Comparison of ENCODE assay signal across 1 cellular context in the genomic region with DNA sequence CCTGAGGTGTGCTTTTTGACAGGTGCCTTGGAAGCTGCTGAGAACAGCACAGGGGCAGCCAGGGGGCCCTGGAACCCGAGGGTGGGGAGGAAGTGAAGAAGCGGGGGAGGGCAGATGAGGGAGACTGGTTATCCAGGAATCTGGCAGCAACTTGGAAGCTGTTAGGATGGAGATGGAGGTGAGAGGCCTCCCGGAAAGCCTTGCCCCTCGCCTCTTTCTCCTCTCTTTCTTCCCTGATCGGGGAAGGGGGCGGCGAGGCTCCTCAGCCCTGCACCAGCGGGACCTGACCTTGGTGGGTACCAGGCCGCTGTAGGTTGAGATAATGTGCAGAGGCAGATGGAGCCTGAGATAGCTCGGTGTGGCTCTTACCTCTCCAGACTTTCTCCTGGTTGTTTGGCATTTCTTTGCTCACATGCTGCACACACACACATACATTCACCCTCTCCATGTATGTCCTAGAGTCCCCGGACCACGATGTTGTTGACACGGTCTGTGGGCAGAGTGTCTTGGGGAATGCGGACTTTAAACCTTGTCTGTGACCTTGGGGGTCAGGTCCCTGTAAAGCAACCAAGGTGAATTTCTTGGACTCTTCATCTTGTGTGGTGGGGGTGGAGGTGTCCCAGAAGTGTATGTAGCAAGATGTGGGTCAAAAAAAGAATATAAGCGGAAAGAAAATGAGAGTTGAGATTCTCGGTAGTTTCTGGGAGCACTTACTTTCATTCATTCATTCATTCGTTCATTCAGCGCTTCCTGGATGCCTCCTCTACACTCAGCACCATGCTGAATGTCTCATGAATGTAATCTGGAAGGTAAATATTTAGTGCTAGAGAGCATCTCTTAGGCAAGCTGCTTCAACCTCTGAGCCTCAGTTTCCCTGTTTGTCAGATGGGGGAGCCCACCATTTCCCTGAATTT.
TF ChIP-seq lines count a peak whose summit lies in the region.

No MANE protein-coding gene starts in this region.

TF ChIP-seq in GM23338, 12 proteins besides CTCF, POLR2A, EP300 and RAD21 (continued from another document):
- TF ChIP-seq, protein P1, sequence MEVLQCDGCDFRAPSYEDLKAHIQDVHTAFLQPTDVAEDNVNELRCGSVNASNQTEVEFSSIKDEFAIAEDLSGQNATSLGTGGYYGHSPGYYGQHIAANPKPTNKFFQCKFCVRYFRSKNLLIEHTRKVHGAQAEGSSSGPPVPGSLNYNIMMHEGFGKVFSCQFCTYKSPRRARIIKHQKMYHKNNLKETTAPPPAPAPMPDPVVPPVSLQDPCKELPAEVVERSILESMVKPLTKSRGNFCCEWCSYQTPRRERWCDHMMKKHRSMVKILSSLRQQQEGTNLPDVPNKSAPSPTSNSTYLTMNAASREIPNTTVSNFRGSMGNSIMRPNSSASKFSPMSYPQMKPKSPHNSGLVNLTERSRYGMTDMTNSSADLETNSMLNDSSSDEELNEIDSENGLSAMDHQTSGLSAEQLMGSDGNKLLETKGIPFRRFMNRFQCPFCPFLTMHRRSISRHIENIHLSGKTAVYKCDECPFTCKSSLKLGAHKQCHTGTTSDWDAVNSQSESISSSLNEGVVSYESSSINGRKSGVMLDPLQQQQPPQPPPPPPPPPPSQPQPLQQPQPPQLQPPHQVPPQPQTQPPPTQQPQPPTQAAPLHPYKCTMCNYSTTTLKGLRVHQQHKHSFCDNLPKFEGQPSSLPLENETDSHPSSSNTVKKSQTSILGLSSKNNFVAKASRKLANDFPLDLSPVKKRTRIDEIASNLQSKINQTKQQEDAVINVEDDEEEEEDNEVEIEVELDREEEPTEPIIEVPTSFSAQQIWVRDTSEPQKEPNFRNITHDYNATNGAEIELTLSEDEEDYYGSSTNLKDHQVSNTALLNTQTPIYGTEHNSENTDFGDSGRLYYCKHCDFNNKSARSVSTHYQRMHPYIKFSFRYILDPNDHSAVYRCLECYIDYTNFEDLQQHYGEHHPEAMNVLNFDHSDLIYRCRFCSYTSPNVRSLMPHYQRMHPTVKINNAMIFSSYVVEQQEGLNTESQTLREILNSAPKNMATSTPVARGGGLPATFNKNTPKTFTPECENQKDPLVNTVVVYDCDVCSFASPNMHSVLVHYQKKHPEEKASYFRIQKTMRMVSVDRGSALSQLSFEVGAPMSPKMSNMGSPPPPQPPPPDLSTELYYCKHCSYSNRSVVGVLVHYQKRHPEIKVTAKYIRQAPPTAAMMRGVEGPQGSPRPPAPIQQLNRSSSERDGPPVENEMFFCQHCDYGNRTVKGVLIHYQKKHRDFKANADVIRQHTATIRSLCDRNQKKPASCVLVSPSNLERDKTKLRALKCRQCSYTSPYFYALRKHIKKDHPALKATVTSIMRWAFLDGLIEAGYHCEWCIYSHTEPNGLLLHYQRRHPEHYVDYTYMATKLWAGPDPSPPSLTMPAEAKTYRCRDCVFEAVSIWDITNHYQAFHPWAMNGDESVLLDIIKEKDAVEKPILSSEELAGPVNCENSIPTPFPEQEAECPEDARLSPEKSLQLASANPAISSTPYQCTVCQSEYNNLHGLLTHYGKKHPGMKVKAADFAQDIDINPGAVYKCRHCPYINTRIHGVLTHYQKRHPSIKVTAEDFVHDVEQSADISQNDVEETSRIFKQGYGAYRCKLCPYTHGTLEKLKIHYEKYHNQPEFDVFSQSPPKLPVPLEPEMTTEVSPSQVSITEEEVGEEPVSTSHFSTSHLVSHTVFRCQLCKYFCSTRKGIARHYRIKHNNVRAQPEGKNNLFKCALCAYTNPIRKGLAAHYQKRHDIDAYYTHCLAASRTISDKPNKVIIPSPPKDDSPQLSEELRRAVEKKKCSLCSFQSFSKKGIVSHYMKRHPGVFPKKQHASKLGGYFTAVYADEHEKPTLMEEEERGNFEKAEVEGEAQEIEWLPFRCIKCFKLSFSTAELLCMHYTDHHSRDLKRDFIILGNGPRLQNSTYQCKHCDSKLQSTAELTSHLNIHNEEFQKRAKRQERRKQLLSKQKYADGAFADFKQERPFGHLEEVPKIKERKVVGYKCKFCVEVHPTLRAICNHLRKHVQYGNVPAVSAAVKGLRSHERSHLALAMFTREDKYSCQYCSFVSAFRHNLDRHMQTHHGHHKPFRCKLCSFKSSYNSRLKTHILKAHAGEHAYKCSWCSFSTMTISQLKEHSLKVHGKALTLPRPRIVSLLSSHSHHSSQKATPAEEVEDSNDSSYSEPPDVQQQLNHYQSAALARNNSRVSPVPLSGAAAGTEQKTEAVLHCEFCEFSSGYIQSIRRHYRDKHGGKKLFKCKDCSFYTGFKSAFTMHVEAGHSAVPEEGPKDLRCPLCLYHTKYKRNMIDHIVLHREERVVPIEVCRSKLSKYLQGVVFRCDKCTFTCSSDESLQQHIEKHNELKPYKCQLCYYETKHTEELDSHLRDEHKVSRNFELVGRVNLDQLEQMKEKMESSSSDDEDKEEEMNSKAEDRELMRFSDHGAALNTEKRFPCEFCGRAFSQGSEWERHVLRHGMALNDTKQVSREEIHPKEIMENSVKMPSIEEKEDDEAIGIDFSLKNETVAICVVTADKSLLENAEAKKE (CRISPR knock-in tag; IDR thresholded peaks at IDR 0.05): no peak
